In the genomic region with DNA sequence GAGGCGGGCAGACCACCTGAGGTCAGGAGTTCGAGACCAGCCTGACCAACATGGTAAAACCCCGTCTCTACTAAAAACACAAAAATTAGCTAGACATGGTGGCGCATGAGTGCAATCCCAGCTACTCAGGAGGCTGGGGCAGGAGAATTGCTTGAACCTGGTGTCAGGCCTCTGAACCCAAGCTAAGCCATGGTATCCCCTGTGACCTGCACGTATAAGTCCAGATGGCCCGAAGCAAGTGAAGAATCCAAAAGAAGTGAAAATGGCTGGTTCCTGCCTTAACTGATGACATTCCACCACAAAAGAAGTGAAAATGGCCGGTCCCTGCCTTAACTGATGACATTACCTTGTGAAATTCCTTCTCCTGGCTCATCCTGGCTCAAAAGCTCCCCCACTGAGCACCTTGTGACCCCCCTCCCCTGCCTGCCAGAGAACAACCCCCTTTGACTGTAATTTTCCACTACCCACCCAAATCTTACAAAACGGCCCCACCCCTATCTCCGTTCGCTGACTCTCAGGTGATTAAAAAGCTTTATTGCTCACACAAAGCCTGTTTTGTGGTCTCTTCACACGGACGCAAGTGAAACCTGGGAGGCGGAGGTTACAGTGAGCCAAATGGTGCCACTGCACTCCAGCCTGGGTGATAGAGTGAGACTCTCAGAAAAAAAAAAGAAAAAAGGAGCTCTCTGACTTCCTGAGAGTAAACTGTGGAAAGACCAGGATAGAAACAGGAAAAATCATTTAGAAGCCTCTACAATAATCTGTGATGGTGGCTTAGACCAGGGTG, we compare ENCODE assay signal across 8 cellular contexts.
A peak's percentile ranks its signal among the peaks of the same experiment; 100 is the strongest.
DNase-seq lines count a peak whose midpoint lies in the region; ATAC-seq lines count a peak whose summit lies in the region.
"Not testable (repeated sequence)": the region's sequence is repeated elsewhere in the genome, so short reads cannot be mapped to it uniquely, and the experiment has no call there.

No MANE protein-coding gene starts in this region.

- peak; percentile 52 for ATAC-seq in GM18511 (IDR thresholded peaks at IDR 0.05; ENCODE audit: unreplicated experiment)
- peak; percentile 90 for ATAC-seq in activated CD4-positive, alpha-beta T cell treated with anti-CD3 and anti-CD28 coated beads for 36 hours

- not testable (repeated sequence) for H3K4me3 ChIP-seq in HUES48 (ENCODE audit: low read depth, low read length); iPS-18a (ENCODE audit: low read length)

- H3K36me3 Mint-ChIP-seq in activated CD4-positive, alpha-beta T cell treated with anti-CD3 and anti-CD28 coated beads for 36 hours (ENCODE audit: low read depth), result not testable (repeated sequence)

- peak overlapping the region; percentile 89 for H3K27ac Mint-ChIP-seq in activated CD4-positive, alpha-beta T cell treated with anti-CD3 and anti-CD28 coated beads for 36 hours

- DNase-seq in activated CD4-positive, alpha-beta T cell treated with anti-CD3 and anti-CD28 coated beads for 36 hours, result peak; percentile 85
- DNase-seq in activated CD8-positive, alpha-beta memory T cell treated with anti-CD3 and anti-CD28 coated beads, Interleukin-2, amount 50 U/mL, for 1 hour (ENCODE audit: extremely low read depth), result peak; percentile 11
- DNase-seq in activated naive CD4-positive, alpha-beta T cell treated with Interleukin-2 at 50 U/mL for 16 hours, result peak; percentile 44
- peak; percentile 53 to 56 for DNase-seq in stimulated activated CD4-positive, alpha-beta T cell treated with anti-CD3 and anti-CD28 coated beads, Interleukin-2, amount 100 ng/mL, for 48 hours
- DNase-seq in stimulated activated CD8-positive, alpha-beta memory T cell treated with anti-CD3 and anti-CD28 coated beads, Interleukin-7, amount 100 ng/mL, for 4 hours (ENCODE audit: low read depth in 2 of 2), result peak; percentile 38 to 59

- not testable (repeated sequence) for H3K27me3 Mint-ChIP-seq in activated CD4-positive, alpha-beta T cell treated with anti-CD3 and anti-CD28 coated beads for 36 hours

- not testable (repeated sequence) for H3K9me3 ChIP-seq in HUES48 (ENCODE audit: control insufficient read depth, insufficient read depth, low read length); iPS-18a (ENCODE audit: control insufficient read depth, low read depth, low read length)

- not testable (repeated sequence) for H3K4me1 ChIP-seq in HUES48 (ENCODE audit: control insufficient read depth, insufficient read depth, low read length)
- H3K4me1 ChIP-seq in iPS-18a (ENCODE audit: control insufficient read depth, low read depth, low read length), result peaks cover 11% of the 10 kb centered on the region

- not testable (repeated sequence) for H3K9ac ChIP-seq in HUES48 (ENCODE audit: low read depth, low read length)
- peak overlapping the region; percentile 27 for H3K9ac ChIP-seq in iPS-18a (ENCODE audit: low read length)

- intact Hi-C loops in activated CD4-positive, alpha-beta T cell treated with anti-CD3 and anti-CD28 coated beads for 36 hours (cut with DNase I, micrococcal nuclease), result loop anchor here (1.0 to 2.0 kb wide), 3 partner anchors 63 to 93 kb away; partner anchors contain the start of gene LMNB1 (in 1 of the 2)

- CTCF ChIA-PET in activated CD4-positive, alpha-beta T cell treated with anti-CD3 and anti-CD28 coated beads for 36 hours (lab: Charles Lee), result interaction anchor here (0.7 to 3.9 kb wide), 8 partner anchors 9 to 153 kb away, joined by 3 to 19 read pairs (median 4); partner anchors contain the start of gene LMNB1

- H3K27ac ChIP-seq in HUES48 (ENCODE audit: low read depth, low read length), result peak overlapping the region; percentile 59
- not testable (repeated sequence) for H3K27ac ChIP-seq in iPS-18a (ENCODE audit: low read length)

- not testable (repeated sequence) for H3K9me3 Mint-ChIP-seq in activated CD4-positive, alpha-beta T cell treated with anti-CD3 and anti-CD28 coated beads for 36 hours (ENCODE audit: low read depth)

- not testable (repeated sequence) for H3K36me3 ChIP-seq in HUES48 (ENCODE audit: control insufficient read depth, insufficient read depth, low read length); iPS-18a (ENCODE audit: control insufficient read depth, low read depth, low read length)

- H3K4me1 Mint-ChIP-seq in activated CD4-positive, alpha-beta T cell treated with anti-CD3 and anti-CD28 coated beads for 36 hours, result peaks cover 28% of the 10 kb centered on the region

- peak overlapping the region; percentile 10 for H3K4me3 Mint-ChIP-seq in activated CD4-positive, alpha-beta T cell treated with anti-CD3 and anti-CD28 coated beads for 36 hours

- POLR2A ChIA-PET in activated CD4-positive, alpha-beta T cell treated with anti-CD3 and anti-CD28 coated beads for 36 hours (lab: Charles Lee), result interaction anchor here (0.6 to 3.2 kb wide), 5 partner anchors 15 to 390 kb away, joined by 3 to 35 read pairs (median 5); partner anchors contain the start of gene LMNB1

- H3K27me3 ChIP-seq in HUES48 (ENCODE audit: control insufficient read depth, insufficient read depth, low read length); iPS-18a (ENCODE audit: control insufficient read depth, insufficient read depth, low read length): not testable (repeated sequence)

Comparison
In these comparisons a context has a peak if more than half of its experiments do, and no peak if none do; other contexts are left out.
1. DNase-seq: peak in every context shown above with its lines; median percentile 85 in activated CD4-positive, alpha-beta T cell treated with anti-CD3 and anti-CD28 coated beads for 36 hours; 54 in stimulated activated CD4-positive, alpha-beta T cell treated with anti-CD3 and anti-CD28 coated beads, Interleukin-2, amount 100 ng/mL, for 48 hours; 48 in stimulated activated CD8-positive, alpha-beta memory T cell treated with anti-CD3 and anti-CD28 coated beads, Interleukin-7, amount 100 ng/mL, for 4 hours; 44 in activated naive CD4-positive, alpha-beta T cell treated with Interleukin-2 at 50 U/mL for 16 hours; 11 in activated CD8-positive, alpha-beta memory T cell treated with anti-CD3 and anti-CD28 coated beads, Interleukin-2, amount 50 U/mL, for 1 hour.